20 cellular contexts compared by ENCODE assay signal in the genomic region with DNA sequence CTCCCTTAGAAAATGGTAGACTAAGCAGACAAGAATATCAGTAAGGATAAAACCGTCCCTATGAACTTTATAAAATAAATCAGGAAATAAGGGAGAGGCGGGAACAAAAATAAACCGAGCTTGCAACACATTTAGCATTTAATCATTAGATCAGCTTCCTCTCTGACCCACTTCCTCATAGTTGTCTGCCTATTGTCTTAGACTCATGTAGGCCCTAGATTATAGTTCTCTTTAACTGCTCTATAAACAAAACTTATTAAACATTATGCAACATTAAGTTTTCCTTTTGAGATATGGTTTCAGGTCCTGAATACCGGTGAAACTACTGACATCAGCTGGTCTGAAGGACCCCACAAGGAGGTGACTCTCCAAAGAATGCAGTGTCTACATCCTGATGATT. TPM values are rescaled to one million over a fixed set of nuclear protein-coding genes. Genes with fewer than 3 reads are reported as not detected.
DNase-seq lines count a peak whose midpoint lies in the region; ATAC-seq and TF ChIP-seq lines count a peak whose summit lies in the region.
"Had no signal": no experiment of that assay in that cellular context is flagged by ENCODE, and none has a peak within 500 bp of the region (broad histone marks: within the 10 kb centered on the region; RNA-seq: fewer than 3 reads in every experiment).

No MANE protein-coding gene starts in this region.

- H3K36me3 Mint-ChIP-seq in T-cell = peaks cover 3% of the 10 kb centered on the region
- no peaks in the 10 kb centered on the region for H3K36me3 Mint-ChIP-seq in T-helper 2 cell treated with Interferon-gamma antibody and Interleukin-4, amounts not matched to agents 5 μg/mL and 100 μg/mL, for 36 hours (ENCODE audit: low read depth)
- H3K36me3 Mint-ChIP-seq: memory B cell had no signal

- peaks cover 5 to 9% of the 10 kb centered on the region in 2 donors for H3K27me3 Mint-ChIP-seq in T-cell
- no peaks in the 10 kb centered on the region for H3K27me3 Mint-ChIP-seq in T-helper 2 cell treated with Interferon-gamma antibody and Interleukin-4, amounts not matched to agents 5 μg/mL and 100 μg/mL, for 36 hours (ENCODE audit: low read depth)

- no peak overlapping the region for H3K9ac ChIP-seq in colonic mucosa (ENCODE audit: low read depth in 2 of 2, low read length in 2 of 2)
- H3K9ac ChIP-seq: SK-N-SH had no signal

- H3K27ac ChIP-seq in HEK293 (ENCODE audit: extremely low read depth, low read depth, low read length) (no peak overlapping the region), colonic mucosa (peak overlapping the region; percentile 45), lower lobe of right lung (peak overlapping the region; percentile 61)
- H3K27ac ChIP-seq: psoas muscle, thoracic aorta had no signal

- POLR2A ChIA-PET in HEK293 (lab: Yijun Ruan, JAX) (no interaction called here), T-cell (lab: Charles Lee) (no interaction called here)

- H3K9me3 ChIP-seq in HEK293 (ENCODE audit: control insufficient read depth, insufficient read depth, low read depth, low read length) = no peaks in the 10 kb centered on the region
- no peaks in the 10 kb centered on the region for H3K9me3 ChIP-seq in colonic mucosa
- peaks cover 7% of the 10 kb centered on the region for H3K9me3 ChIP-seq in lower lobe of right lung
- H3K9me3 ChIP-seq: psoas muscle, SK-N-SH, thoracic aorta had no signal

- CTCF ChIA-PET in HEK293 (lab: Yijun Ruan, JAX) = interaction anchor here (0.6 kb wide), 1 partner anchor 824 kb away, joined by 3 read pairs; no protein-coding TSS in a partner anchor
- CTCF ChIA-PET in T-cell (lab: Charles Lee) = interaction anchor here in 1 of 2 donors (0.6 kb wide), 1 partner anchor 372 kb away, joined by 5 read pairs; no protein-coding TSS in a partner anchor

- DNase-seq in NOMO-1 treated with DMSO at 0.1 percent for 48 hours (lab: John Stamatoyannopoulos, UW; ENCODE audit: unreplicated experiment) (peak; percentile 89), colonic mucosa (no peak), lower lobe of right lung (no peak), T-cell (no peak), GDM1 (lab: John Stamatoyannopoulos, UW) (no peak)
- no peak for DNase-seq in T-helper 2 cell treated with Interferon-gamma antibody and Interleukin-4, amounts not matched to agents 5 μg/mL and 100 μg/mL, for 36 hours (ENCODE audit: low spot score)
- DNase-seq: activated CD4-positive, alpha-beta T cell treated with anti-CD3 and anti-CD28 coated beads, Interleukin-2, amount 10 ng/mL, durations not matched to agents 7 days and 5 days; activated naive CD4-positive, alpha-beta T cell; anterior cingulate cortex; C1 segment of cervical spinal cord; DMS153; NCI-H187 treated with DMSO at 0.1 percent for 48 hours; NCI-H446 treated with DMSO at 0.1 percent for 48 hours; psoas muscle; SK-N-SH; spleen had no signal

- no peaks in the 10 kb centered on the region for H3K36me3 ChIP-seq in HEK293 (ENCODE audit: control insufficient read depth in 2 of 2, insufficient read depth in 1 of 2, low read length in 2 of 2)
- no peaks in the 10 kb centered on the region for H3K36me3 ChIP-seq in colonic mucosa
- no peaks in the 10 kb centered on the region for H3K36me3 ChIP-seq in lower lobe of right lung
- H3K36me3 ChIP-seq: spleen, thoracic aorta had no signal

- ATAC-seq in lower lobe of right lung (peak; percentile 59 to 80), T-cell (replicated peaks in 1 of 4) (no peak)
- ATAC-seq: psoas muscle had no signal

- H3K9me3 Mint-ChIP-seq in T-cell = peaks cover 0 to 10% (median 3%) of the 10 kb centered on the region in 3 donors
- peaks cover 10% of the 10 kb centered on the region for H3K9me3 Mint-ChIP-seq in T-helper 2 cell treated with Interferon-gamma antibody and Interleukin-4, amounts not matched to agents 5 μg/mL and 100 μg/mL, for 36 hours
- H3K9me3 Mint-ChIP-seq: activated CD4-positive, alpha-beta T cell treated with anti-CD3 and anti-CD28 coated beads, Interleukin-2, amount 10 ng/mL, durations not matched to agents 7 days and 5 days had no signal

- H3K4me3 Mint-ChIP-seq in T-cell = no peak overlapping the region
- no peak overlapping the region for H3K4me3 Mint-ChIP-seq in T-helper 2 cell treated with Interferon-gamma antibody and Interleukin-4, amounts not matched to agents 5 μg/mL and 100 μg/mL, for 36 hours
- H3K4me3 Mint-ChIP-seq: activated CD4-positive, alpha-beta T cell treated with anti-CD3 and anti-CD28 coated beads, Interleukin-2, amount 10 ng/mL, durations not matched to agents 7 days and 5 days; memory B cell; nephron had no signal

- intact Hi-C loops in colonic mucosa (cut with DNase I) = no loop called here
- intact Hi-C loops in lower lobe of right lung (cut with DNase I) = no loop called here

- no peak overlapping the region for H3K4me3 ChIP-seq in HEK293 (ENCODE audit: low read depth, low read length)
- no peak overlapping the region for H3K4me3 ChIP-seq in colonic mucosa
- H3K4me3 ChIP-seq in lower lobe of right lung = no peak overlapping the region
- H3K4me3 ChIP-seq: psoas muscle, spleen, thoracic aorta had no signal

- H3K4me1 ChIP-seq in HEK293 (ENCODE audit: control insufficient read depth, insufficient read depth, low read length) (no peaks in the 10 kb centered on the region), colonic mucosa (no peaks in the 10 kb centered on the region), lower lobe of right lung (no peaks in the 10 kb centered on the region)
- H3K4me1 ChIP-seq: psoas muscle, spleen had no signal

- no peaks in the 10 kb centered on the region for H3K4me1 Mint-ChIP-seq in T-cell
- peaks cover 4% of the 10 kb centered on the region for H3K4me1 Mint-ChIP-seq in T-helper 2 cell treated with Interferon-gamma antibody and Interleukin-4, amounts not matched to agents 5 μg/mL and 100 μg/mL, for 36 hours (ENCODE audit: low read depth)
- H3K4me1 Mint-ChIP-seq: memory B cell, nephron had no signal

- no peaks in the 10 kb centered on the region for H3K27me3 ChIP-seq in colonic mucosa
- H3K27me3 ChIP-seq in lower lobe of right lung (ENCODE audit: low read depth) = no peaks in the 10 kb centered on the region

- TF ChIP-seq CTCF in HEK293 (tag by site-specific recombination; IDR thresholded peaks at IDR 0.05) (no peak), colonic mucosa (IDR thresholded peaks at IDR 0.05) (no peak), lower lobe of right lung (IDR thresholded peaks at IDR 0.05) (no peak)

- H3K27ac Mint-ChIP-seq in T-cell = no peak overlapping the region
- H3K27ac Mint-ChIP-seq in T-helper 2 cell treated with Interferon-gamma antibody and Interleukin-4, amounts not matched to agents 5 μg/mL and 100 μg/mL, for 36 hours = no peak overlapping the region
- H3K27ac Mint-ChIP-seq: activated CD4-positive, alpha-beta T cell treated with anti-CD3 and anti-CD28 coated beads, Interleukin-2, amount 10 ng/mL, durations not matched to agents 7 days and 5 days; memory B cell; nephron had no signal

TF ChIP-seq in HEK293, 187 proteins besides CTCF, POLR2A, EP300 and RAD21:
- TF ChIP-seq SETDB1 (IDR thresholded peaks at IDR 0.05; ENCODE audit: insufficient read length, low read length) (peak; percentile 23), ZNF621 (tag by site-specific recombination; IDR thresholded peaks at IDR 0.05) (no peak)

RNA-seq across cellular contexts. Expression of a gene that starts 15.8 kb away (rescaled TPM):
- total RNA-seq in colonic mucosa = 10 to 100 TPM; 18.8 to 22.2 TPM
- 21.1 TPM for total RNA-seq in lower lobe of right lung
- total RNA-seq in T-cell = 1 to 10 TPM; 3.6 to 6.8 (median 4.1) TPM

Comparison
In these comparisons a context has a peak if more than half of its experiments do, and no peak if none do; other contexts are left out.
1. ATAC-seq: peak in lower lobe of right lung (2 of 2); none in T-cell (0 of 4).